ENCODE assay signal across 22 cellular contexts in the genomic region with DNA sequence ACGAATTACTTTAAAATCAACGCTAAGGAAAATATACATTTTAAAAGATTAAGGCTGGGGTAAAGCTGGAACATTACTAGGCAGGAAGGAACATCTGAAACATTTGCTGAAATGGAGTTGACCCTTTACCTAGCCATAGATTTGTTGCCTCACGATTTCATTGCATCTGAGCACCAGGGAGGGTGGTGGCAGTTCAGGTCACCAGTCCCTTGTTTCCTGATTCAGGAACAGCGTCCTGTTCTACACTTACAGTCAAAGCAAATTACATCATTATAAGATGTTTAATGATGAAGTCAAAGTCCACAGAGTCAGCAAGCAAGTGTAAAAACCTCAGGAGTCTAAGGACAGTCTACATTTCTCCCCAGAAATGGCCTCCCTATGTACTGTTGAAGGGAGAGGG. TPM values are rescaled to one million over a fixed set of nuclear protein-coding genes. Genes with fewer than 3 reads are reported as not detected.
"Had no signal": no experiment of that assay in that cellular context is flagged by ENCODE, and none has a peak within 500 bp of the region (broad histone marks: within the 10 kb centered on the region; RNA-seq: fewer than 3 reads in every experiment).

No MANE protein-coding gene starts in this region.

- DNase-seq: Karpas-422, KG1, MG63, NCI-H1092 treated with DMSO at 0.1 percent for 48 hours, NCI-H1436, NCI-H187, NCI-H2029, NCI-H2081 treated with DMSO at 0.1 percent for 48 hours, NCI-H2171, NCI-H226, NCI-H446, NCI-H510A, NCI-H524 treated with DMSO at 0.1 percent for 48 hours, NCI-H69, NCI-H774, PC-3, SHP77 treated with DMSO at 0.1 percent for 48 hours, SJCRH30 had no signal

- H3K9me3 ChIP-seq: MG63, SJCRH30 had no signal

- FAIRE-seq: HepG2 had no signal

- H3K4me1 ChIP-seq: SJCRH30 had no signal

- ATAC-seq: HepG2, Panc1, PC-3, Right ventricle myocardium inferior, SK-N-SH treated with all-trans-retinoic acid at 6 μM for 48 hours had no signal

- H3K27ac ChIP-seq: SJCRH30 had no signal

- H3K36me3 ChIP-seq: MG63, SJCRH30 had no signal

- H3K27me3 ChIP-seq: MG63, SJCRH30 had no signal

- H3K4me3 ChIP-seq: MG63, SJCRH30 had no signal

RNA-seq across cellular contexts. Expression of a gene that starts 37.4 kb away (rescaled TPM):
- total RNA-seq: SJCRH30 had no signal
